Comparison of ENCODE assay signal across 31 cellular contexts in the genomic region with DNA sequence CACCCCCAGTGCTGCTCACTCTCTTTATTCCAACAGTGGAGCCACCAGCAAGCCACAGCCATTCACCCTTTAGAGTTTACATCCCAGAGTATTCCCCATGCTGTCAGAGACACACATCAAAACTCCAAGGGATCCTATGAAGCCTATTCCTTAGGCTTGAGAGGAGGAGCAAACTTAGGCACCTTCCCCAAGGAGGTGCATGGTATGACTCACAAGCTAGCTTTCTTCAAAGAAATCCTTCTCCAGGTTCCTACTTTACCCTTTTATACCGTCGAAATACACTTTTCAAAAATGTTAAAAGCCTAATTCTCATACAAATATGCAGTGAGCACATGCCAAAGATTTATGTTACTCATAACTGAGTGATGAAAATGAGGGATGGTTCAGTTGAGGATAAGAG.
"Had no signal": no experiment of that assay in that cellular context is flagged by ENCODE, and none has a peak within 500 bp of the region (broad histone marks: within the 10 kb centered on the region; RNA-seq: fewer than 3 reads in every experiment).

No MANE protein-coding gene starts in this region.

- H3K27ac ChIP-seq: brain microvascular endothelial cell, Peyer's patch, SJSA1, WERI-Rb-1 had no signal

- H3K4me3 ChIP-seq: MG63, Peyer's patch, SJSA1 had no signal

- H3K27me3 Mint-ChIP-seq: activated CD4-positive, alpha-beta T cell treated with anti-CD3 and anti-CD28 coated beads, Interleukin-2, amount 10 ng/mL, durations not matched to agents 24 days and 14 days; activated CD8-positive, alpha-beta T cell treated with anti-CD3 and anti-CD28 coated beads for 36 hours; activated naive CD8-positive, alpha-beta T cell treated with anti-CD3 and anti-CD28 coated beads for 36 hours; activated T-helper 17 cell treated with anti-CD3 and anti-CD28 coated beads, Interleukin-2, amount 50 U/mL, for 72 hours had no signal

- H3K9me3 ChIP-seq: MG63, Peyer's patch had no signal

- H3K4me1 ChIP-seq: Peyer's patch had no signal

- H3K27me3 ChIP-seq: brain microvascular endothelial cell, MG63, Peyer's patch, SJSA1 had no signal

- H3K36me3 Mint-ChIP-seq: activated naive CD8-positive, alpha-beta T cell treated with anti-CD3 and anti-CD28 coated beads for 36 hours had no signal

- H3K36me3 ChIP-seq: brain microvascular endothelial cell, MG63, Peyer's patch, SJSA1, WERI-Rb-1 had no signal

- H3K4me3 Mint-ChIP-seq: activated CD4-positive, alpha-beta T cell treated with anti-CD3 and anti-CD28 coated beads, Interleukin-2, amount 10 ng/mL, durations not matched to agents 24 days and 14 days; activated CD8-positive, alpha-beta T cell treated with anti-CD3 and anti-CD28 coated beads for 36 hours; activated naive CD8-positive, alpha-beta T cell treated with anti-CD3 and anti-CD28 coated beads for 36 hours; activated T-cell treated with anti-CD3 and anti-CD28 coated beads, Interleukin-2, amount 50 U/mL, for 72 hours; activated T-helper 17 cell treated with anti-CD3 and anti-CD28 coated beads, Interleukin-2, amount 50 U/mL, for 72 hours had no signal

- H3K4me1 Mint-ChIP-seq: activated CD4-positive, alpha-beta T cell treated with anti-CD3 and anti-CD28 coated beads, Interleukin-2, amount 10 ng/mL, durations not matched to agents 24 days and 14 days; activated naive CD8-positive, alpha-beta T cell treated with anti-CD3 and anti-CD28 coated beads for 36 hours; activated T-helper 17 cell treated with anti-CD3 and anti-CD28 coated beads, Interleukin-2, amount 50 U/mL, for 72 hours had no signal

- H3K9me3 Mint-ChIP-seq: activated CD4-positive, alpha-beta T cell treated with anti-CD3 and anti-CD28 coated beads, Interleukin-2, amount 10 ng/mL, durations not matched to agents 24 days and 14 days; activated CD8-positive, alpha-beta T cell treated with anti-CD3 and anti-CD28 coated beads for 36 hours; activated naive CD8-positive, alpha-beta T cell treated with anti-CD3 and anti-CD28 coated beads for 36 hours; activated T-cell treated with anti-CD3 and anti-CD28 coated beads, Interleukin-2, amount 50 U/mL, for 72 hours; activated T-helper 17 cell treated with anti-CD3 and anti-CD28 coated beads, Interleukin-2, amount 50 U/mL, for 72 hours had no signal

- DNase-seq: activated CD4-positive, alpha-beta T cell treated with anti-CD3 and anti-CD28 coated beads, Interleukin-2, amount 10 ng/mL, durations not matched to agents 24 days and 14 days; activated CD4-positive, alpha-beta T cell treated with anti-CD3 and anti-CD28 coated beads, Interleukin-2, amount 50 U/mL, for 4 hours; activated CD8-positive, alpha-beta T cell treated with anti-CD3 and anti-CD28 coated beads for 36 hours; activated effector memory CD4-positive, alpha-beta T cell treated with anti-CD3 and anti-CD28 coated beads, Interleukin-2, amount 50 U/mL, for 16 hours; activated naive CD4-positive, alpha-beta T cell; activated naive CD4-positive, alpha-beta T cell treated with anti-CD3 and anti-CD28 coated beads, Interleukin-2, amount 50 U/mL, for 16 hours; activated naive CD8-positive, alpha-beta T cell treated with anti-CD3 and anti-CD28 coated beads for 36 hours; activated T-cell treated with anti-CD3 and anti-CD28 coated beads, Interleukin-2, amount 50 U/mL, for 1 hour; activated T-cell treated with anti-CD3 and anti-CD28 coated beads, Interleukin-2, amount 50 U/mL, for 72 hours; amniotic stem cell; aorta; brain microvascular endothelial cell; MG63; NCI-H1048; NCI-H1436 treated with DMSO at 0.1 percent for 48 hours; NCI-H1694 treated with DMSO at 0.1 percent for 48 hours; NCI-H2029; NCI-H345; NCI-H510A; NCI-H526; NCI-H748 treated with DMSO at 0.1 percent for 48 hours; NK-92 treated with Interleukin-12 subunit alpha and Interleukin-12 subunit beta, amount 100 ng/mL, for 24 hours; PC-3; Peyer's patch; RPMI8226; SHP77 treated with DMSO at 0.1 percent for 48 hours; SW 1271; T1000; WERI-Rb-1 had no signal

- ATAC-seq: activated CD8-positive, alpha-beta T cell treated with anti-CD3 and anti-CD28 coated beads for 36 hours; activated T-cell treated with anti-CD3 and anti-CD28 coated beads, Interleukin-2, amount 50 U/mL, for 72 hours; activated T-helper 17 cell treated with anti-CD3 and anti-CD28 coated beads, Interleukin-2, amount 50 U/mL, for 72 hours; PC-3 had no signal

- H3K27ac Mint-ChIP-seq: activated CD4-positive, alpha-beta T cell treated with anti-CD3 and anti-CD28 coated beads, Interleukin-2, amount 10 ng/mL, durations not matched to agents 24 days and 14 days; activated CD8-positive, alpha-beta T cell treated with anti-CD3 and anti-CD28 coated beads for 36 hours; activated naive CD8-positive, alpha-beta T cell treated with anti-CD3 and anti-CD28 coated beads for 36 hours; activated T-cell treated with anti-CD3 and anti-CD28 coated beads, Interleukin-2, amount 50 U/mL, for 72 hours; activated T-helper 17 cell treated with anti-CD3 and anti-CD28 coated beads, Interleukin-2, amount 50 U/mL, for 72 hours had no signal
